In genomic region chr19:45446295-45446694, GRCh38 we compare ENCODE assay signal across 8 cellular contexts. TPM values are rescaled to one million over a fixed set of nuclear protein-coding genes. Genes with fewer than 3 reads are reported as not detected.
DNase-seq lines count a peak whose midpoint lies in the region; ATAC-seq and TF ChIP-seq lines count a peak whose summit lies in the region.

No MANE protein-coding gene starts in this region.

- H3K27ac ChIP-seq in RWPE2 (ENCODE audit: poor library complexity, severe bottlenecking) (peak overlapping the region; percentile 90), dorsolateral prefrontal cortex (peak overlapping the region in 1 of 59 donors; percentile 10)

- H3K36me3 ChIP-seq in RWPE2 (ENCODE audit: low read depth): no peaks in the 10 kb centered on the region

- intact Hi-C loops in dorsolateral prefrontal cortex (cut with DNase I): no loop called here

- H3K27me3 ChIP-seq in RWPE2 (ENCODE audit: insufficient read depth, poor library complexity, severe bottlenecking) (no peaks in the 10 kb centered on the region), dorsolateral prefrontal cortex (no peaks in the 10 kb centered on the region)

- TF ChIP-seq CTCF in GM12865 (IDR thresholded peaks at IDR 0.05; ENCODE audit: insufficient read depth, low read depth, low read length, missing control alignments) (peak; percentile 45), RWPE2 (IDR thresholded peaks at IDR 0.05; ENCODE audit: poor library complexity, severe bottlenecking) (peak; percentile 49), foreskin fibroblast (IDR thresholded peaks at IDR 0.05; ENCODE audit: low read depth, low read length) (peak; percentile 36), dorsolateral prefrontal cortex (IDR thresholded peaks at IDR 0.05 in 54 of 56, conservative IDR thresholded peaks at IDR 0.05 in 2 of 56; ENCODE audit: low read depth in 1 of 56, partially characterized antibody in 56 of 56) (peak in 27 of 56 donors; percentile 12 to 43 (median 23))

- H3K4me1 ChIP-seq in RWPE2 (ENCODE audit: insufficient read depth, poor library complexity, severe bottlenecking): peaks cover 54% of the 10 kb centered on the region

- H3K4me3 ChIP-seq in GM12865 (ENCODE audit: low read depth, low read length) (no peak overlapping the region), RWPE2 (ENCODE audit: severe bottlenecking) (no peak overlapping the region), foreskin fibroblast (ENCODE audit: low read depth in 1 of 2, low read length in 2 of 2) (no peak overlapping the region), dorsolateral prefrontal cortex (no peak overlapping the region)

- DNase-seq in AG08396 (ENCODE audit: low spot score) (peak; percentile 33), GM12865 (ENCODE audit: low read depth) (peak; percentile 62), RWPE2 (ENCODE audit: low spot score) (no peak), foreskin fibroblast (peak in 1 of 2 donors; percentile 63), dorsolateral prefrontal cortex (no peak), NCI-H226 (no peak)

- no peaks in the 10 kb centered on the region for H3K9me3 ChIP-seq in RWPE2 (ENCODE audit: severe bottlenecking)

- ATAC-seq in RWPE2 (ENCODE audit: low read depth): no peak
- ATAC-seq in GM21515 (IDR thresholded peaks at IDR 0.05; ENCODE audit: unreplicated experiment): no peak
- ATAC-seq in GM19328 (IDR thresholded peaks at IDR 0.05; ENCODE audit: unreplicated experiment): no peak

RNA-seq across cellular contexts. Expression of gene FOSB, which starts 21.5 kb away (rescaled TPM):
- total RNA-seq in dorsolateral prefrontal cortex: 100 to 1,000 TPM in 2 of 120 experiments, 10 to 100 TPM in 32, 1 to 10 TPM in 86; 2.6 to 168 (median 7.7) TPM

RNA-seq across cellular contexts. Expression of gene ERCC1, which starts 22.6 kb away (rescaled TPM):
- 10 to 100 TPM; 64.1 to 99.4 (median 79.0) TPM for total RNA-seq in dorsolateral prefrontal cortex

RNA-seq across cellular contexts. Expression of gene POLR1G, which starts 39.9 kb away (rescaled TPM):
- 10 to 100 TPM in 2 of 120 experiments, 1 to 10 TPM in 118; 2.4 to 10.7 (median 5.3) TPM for total RNA-seq in dorsolateral prefrontal cortex

RNA-seq across cellular contexts. Expression of gene PPP1R13L, which starts 41.4 kb away (rescaled TPM):
- 10 to 100 TPM in 68 of 120 experiments, 1 to 10 TPM in 52; 3.8 to 23.2 (median 11.0) TPM for total RNA-seq in dorsolateral prefrontal cortex

RNA-seq across cellular contexts. Expression of gene RTN2, which starts 50.6 kb away (rescaled TPM):
- total RNA-seq in dorsolateral prefrontal cortex: 100 to 1,000 TPM in 2 of 120 experiments, 10 to 100 TPM in 118; 18.9 to 124 (median 63.4) TPM

Comparison
In these comparisons a context has a peak if more than half of its experiments do, and no peak if none do; other contexts are left out.
1. DNase-seq: peak in AG08396 (single experiment) and GM12865 (single experiment); none in RWPE2 (single experiment), dorsolateral prefrontal cortex (0 of 10) and NCI-H226 (single experiment).